Comparison of ENCODE assay signal across 1 cellular context in the genomic region with DNA sequence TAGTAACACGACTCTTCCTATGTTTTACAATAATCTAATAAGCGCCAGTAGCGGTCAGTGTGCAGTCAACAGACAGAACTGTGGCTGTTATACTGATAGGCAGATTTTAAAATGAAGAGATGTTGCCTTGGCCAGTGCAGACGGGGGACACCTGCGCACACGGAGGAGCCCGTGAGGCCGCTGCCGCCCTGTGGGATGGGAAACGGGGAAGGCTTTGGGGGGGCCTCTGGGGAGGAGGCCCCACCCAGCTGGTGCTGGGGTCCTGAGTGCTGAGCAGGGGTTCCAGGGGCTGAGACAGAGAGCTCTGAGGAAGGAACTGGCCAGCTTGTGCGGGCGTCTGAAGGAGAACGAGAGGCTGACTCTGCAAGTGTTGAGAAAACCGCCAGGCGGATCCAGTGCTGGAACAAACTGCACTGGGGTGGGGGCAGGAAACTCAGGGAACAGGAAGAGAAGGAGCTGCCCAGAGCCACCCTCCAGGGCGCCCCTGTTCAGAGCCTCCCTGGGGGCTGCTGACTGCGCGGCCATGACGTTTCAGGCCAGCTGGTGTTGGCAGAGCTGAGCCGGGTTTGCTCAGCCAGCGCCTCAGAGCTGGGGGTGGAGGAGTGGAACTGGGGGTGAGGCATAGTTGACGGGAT.
TF ChIP-seq lines count a peak whose summit lies in the region.

No MANE protein-coding gene starts in this region.

TF ChIP-seq in GM23338, 12 proteins besides CTCF, POLR2A, EP300 and RAD21 (continued from another document):
- TF ChIP-seq, protein P1, sequence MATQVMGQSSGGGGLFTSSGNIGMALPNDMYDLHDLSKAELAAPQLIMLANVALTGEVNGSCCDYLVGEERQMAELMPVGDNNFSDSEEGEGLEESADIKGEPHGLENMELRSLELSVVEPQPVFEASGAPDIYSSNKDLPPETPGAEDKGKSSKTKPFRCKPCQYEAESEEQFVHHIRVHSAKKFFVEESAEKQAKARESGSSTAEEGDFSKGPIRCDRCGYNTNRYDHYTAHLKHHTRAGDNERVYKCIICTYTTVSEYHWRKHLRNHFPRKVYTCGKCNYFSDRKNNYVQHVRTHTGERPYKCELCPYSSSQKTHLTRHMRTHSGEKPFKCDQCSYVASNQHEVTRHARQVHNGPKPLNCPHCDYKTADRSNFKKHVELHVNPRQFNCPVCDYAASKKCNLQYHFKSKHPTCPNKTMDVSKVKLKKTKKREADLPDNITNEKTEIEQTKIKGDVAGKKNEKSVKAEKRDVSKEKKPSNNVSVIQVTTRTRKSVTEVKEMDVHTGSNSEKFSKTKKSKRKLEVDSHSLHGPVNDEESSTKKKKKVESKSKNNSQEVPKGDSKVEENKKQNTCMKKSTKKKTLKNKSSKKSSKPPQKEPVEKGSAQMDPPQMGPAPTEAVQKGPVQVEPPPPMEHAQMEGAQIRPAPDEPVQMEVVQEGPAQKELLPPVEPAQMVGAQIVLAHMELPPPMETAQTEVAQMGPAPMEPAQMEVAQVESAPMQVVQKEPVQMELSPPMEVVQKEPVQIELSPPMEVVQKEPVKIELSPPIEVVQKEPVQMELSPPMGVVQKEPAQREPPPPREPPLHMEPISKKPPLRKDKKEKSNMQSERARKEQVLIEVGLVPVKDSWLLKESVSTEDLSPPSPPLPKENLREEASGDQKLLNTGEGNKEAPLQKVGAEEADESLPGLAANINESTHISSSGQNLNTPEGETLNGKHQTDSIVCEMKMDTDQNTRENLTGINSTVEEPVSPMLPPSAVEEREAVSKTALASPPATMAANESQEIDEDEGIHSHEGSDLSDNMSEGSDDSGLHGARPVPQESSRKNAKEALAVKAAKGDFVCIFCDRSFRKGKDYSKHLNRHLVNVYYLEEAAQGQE (IDR thresholded peaks at IDR 0.05; ENCODE audit: unreplicated experiment): no peak
- TF ChIP-seq, protein P2, sequence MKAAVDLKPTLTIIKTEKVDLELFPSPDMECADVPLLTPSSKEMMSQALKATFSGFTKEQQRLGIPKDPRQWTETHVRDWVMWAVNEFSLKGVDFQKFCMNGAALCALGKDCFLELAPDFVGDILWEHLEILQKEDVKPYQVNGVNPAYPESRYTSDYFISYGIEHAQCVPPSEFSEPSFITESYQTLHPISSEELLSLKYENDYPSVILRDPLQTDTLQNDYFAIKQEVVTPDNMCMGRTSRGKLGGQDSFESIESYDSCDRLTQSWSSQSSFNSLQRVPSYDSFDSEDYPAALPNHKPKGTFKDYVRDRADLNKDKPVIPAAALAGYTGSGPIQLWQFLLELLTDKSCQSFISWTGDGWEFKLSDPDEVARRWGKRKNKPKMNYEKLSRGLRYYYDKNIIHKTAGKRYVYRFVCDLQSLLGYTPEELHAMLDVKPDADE (IDR thresholded peaks at IDR 0.05): no peak
